Comparison of ENCODE assay signal across 8 cellular contexts in genomic region chr9:120935383-120935857, GRCh38. TPM values are rescaled to one million over a fixed set of nuclear protein-coding genes. Genes with fewer than 3 reads are reported as not detected.
A peak's percentile ranks its signal among the peaks of the same experiment; 100 is the strongest.
DNase-seq lines count a peak whose midpoint lies in the region; ATAC-seq and TF ChIP-seq lines count a peak whose summit lies in the region.

No MANE protein-coding gene starts in this region.

- no peak for TF ChIP-seq POLR2A in HCT116 (IDR thresholded peaks at IDR 0.05; ENCODE audit: borderline replicate concordance, extremely low read depth, insufficient read depth, insufficient read length)

- peak; percentile 91 for DNase-seq in Ammon's horn (ENCODE audit: low spot score)
- DNase-seq in HCT116 (ENCODE audit: low read depth, low spot score), result no peak
- DNase-seq in NCI-H524 treated with DMSO at 0.1 percent for 48 hours (lab: John Stamatoyannopoulos, UW), result peak; percentile 2
- peak; percentile 94 for DNase-seq in amniotic epithelial cell (ENCODE audit: low read depth)
- DNase-seq in cardiac septum (ENCODE audit: low spot score), result peak; percentile 95
- DNase-seq in pulmonary artery endothelial cell (ENCODE audit: low read depth, low spot score), result peak; percentile 91

- no TSS peak for BruUV-seq in HCT116 (replicated peaks; lab: Mats Ljungman, UMichigan)

- H3K79me2 ChIP-seq in HCT116 (ENCODE audit: insufficient read depth, low read length), result no peaks in the 10 kb centered on the region

- TF ChIP-seq CTCF in HCT116 (IDR thresholded peaks at IDR 0.05 in 2 of 3, conservative IDR thresholded peaks at IDR 0.05 in 1 of 3; ENCODE audit: borderline replicate concordance in 1 of 3, insufficient read depth in 1 of 3, low read depth in 2 of 3, low read length in 2 of 3), result no peak

- intact Hi-C loops in HCT116 (cut with micrococcal nuclease) (loop anchor here (5.0 kb wide), 1 partner anchor 58 kb away; the partner anchor contains the start of gene PHF19), cardiac septum (cut with DNase I) (loop anchor here (5.0 kb wide), 1 partner anchor 137 kb away; the partner anchor contains the start of gene CNTRL)

- POLR2A ChIA-PET in HCT116 (lab: Charles Lee), result interaction anchor here (0.8 kb wide), 1 partner anchor 527 kb away, joined by 3 read pairs; no protein-coding TSS in a partner anchor

- ATAC-seq in HCT116 (peak; percentile 52), HG03342 (IDR thresholded peaks at IDR 0.05; ENCODE audit: unreplicated experiment) (no peak), HG02870 (IDR thresholded peaks at IDR 0.05; ENCODE audit: unreplicated experiment) (no peak)

- H3K36me3 ChIP-seq in HCT116 (ENCODE audit: control insufficient read depth in 1 of 2, insufficient read depth in 2 of 2, low read length in 2 of 2), result no peaks in the 10 kb centered on the region

- H3K27ac ChIP-seq in HCT116 (ENCODE audit: low read depth, low read length), result no peak overlapping the region

- RAD21 ChIA-PET in HCT116 (lab: Charles Lee; ENCODE audit: low non-redundant PET in 1 of 2, low total read pairs in 2 of 2, uncharacterized antibody in 2 of 2, unreplicated experiment in 2 of 2), result no interaction called here

- no peaks in the 10 kb centered on the region for H3K9me3 ChIP-seq in HCT116 (ENCODE audit: control insufficient read depth in 1 of 2, insufficient read depth in 1 of 2, low read depth in 1 of 2, low read length in 2 of 2)

- H3K9ac ChIP-seq in HCT116 (ENCODE audit: low read length), result no peak overlapping the region

- TF ChIP-seq RAD21 in HCT116 (IDR thresholded peaks at IDR 0.05; ENCODE audit: low read depth), result no peak

- no peaks in the 10 kb centered on the region for H3K27me3 ChIP-seq in HCT116 (ENCODE audit: insufficient read depth, low read length)

- H4K20me1 ChIP-seq in HCT116 (ENCODE audit: insufficient read depth), result no peaks in the 10 kb centered on the region

- no peak overlapping the region for H3K4me3 ChIP-seq in HCT116 (replicated peaks in 1 of 2; ENCODE audit: low read depth in 1 of 2, low read length in 2 of 2)

- peak overlapping the region; percentile 45 for H2AFZ ChIP-seq in HCT116 (ENCODE audit: low read depth, low read length, poor library complexity, severe bottlenecking)

- H3K4me1 ChIP-seq in HCT116 (ENCODE audit: control insufficient read depth in 1 of 2, insufficient read depth in 2 of 2, low read length in 2 of 2), result peaks cover 18 to 26% of the 10 kb centered on the region in 2 experiments

- peak overlapping the region; percentile 45 for H3K4me2 ChIP-seq in HCT116 (ENCODE audit: low read length)

- H3K9me2 ChIP-seq in HCT116 (ENCODE audit: insufficient read depth), result no peaks in the 10 kb centered on the region

- CTCF ChIA-PET in HCT116 (lab: Charles Lee), result interaction anchor here (0.7 to 3.9 kb wide), 3 partner anchors 46 to 179 kb away, joined by 3 to 29 read pairs (median 7); no protein-coding TSS in a partner anchor

TF ChIP-seq in HCT116, 20 proteins besides CTCF, POLR2A, EP300 and RAD21:
- TF ChIP-seq ZNF274 (IDR thresholded peaks at IDR 0.05; ENCODE audit: low read depth, low read length) (no peak), POLR2AphosphoS5 (IDR thresholded peaks at IDR 0.05; ENCODE audit: low read depth, low read length) (peak; percentile 36; the same call in 1 of the 2 replicates), MAX (IDR thresholded peaks at IDR 0.05) (peak; percentile 44; the same call in 1 of the 2 replicates), CEBPB (IDR thresholded peaks at IDR 0.05; ENCODE audit: low read depth) (no peak)

RNA-seq across cellular contexts. Expression of gene TRAF1, which starts 8.8 kb away (rescaled TPM):
- total RNA-seq in HCT116 (2021; ENCODE audit: unreplicated experiment), result 1.7 TPM
- 0.94 and 1.2 TPM in 2 replicates for polyA plus RNA-seq in HCT116 (2012)
- total RNA-seq in cardiac septum, result 2.4 TPM
- 1.7 and 2.5 TPM in 2 replicates for total RNA-seq in pulmonary artery endothelial cell

RNA-seq across cellular contexts. Expression of gene PHF19, which starts 58.4 kb away (rescaled TPM):
- 74.0 TPM for total RNA-seq in HCT116 (2021; ENCODE audit: unreplicated experiment)
- polyA plus RNA-seq in HCT116 (2012), result 69.8 and 83.1 TPM in 2 replicates
- total RNA-seq in cardiac septum, result 15.3 TPM
- 40.5 and 94.0 TPM in 2 replicates for total RNA-seq in pulmonary artery endothelial cell
